ENCODE assay signal across 8 cellular contexts in genomic region chr10:34816067-34817002, GRCh38.
DNase-seq lines count a peak whose midpoint lies in the region; ATAC-seq lines count a peak whose summit lies in the region.

No MANE protein-coding gene starts in this region.

- peaks cover 16% of the 10 kb centered on the region for H3K4me1 ChIP-seq in iPS-18a (ENCODE audit: control insufficient read depth, low read depth, low read length)

- no peak overlapping the region for H3K27ac ChIP-seq in iPS-18a (ENCODE audit: low read length)

- no peaks in the 10 kb centered on the region for H3K9me3 Mint-ChIP-seq in stimulated activated naive CD8-positive, alpha-beta T cell treated with anti-CD3 and anti-CD28 coated beads, Interleukin-15, Interleukin-2, amounts not matched to agents 100 ng/mL and 50 ng/mL, for 24 hours
- H3K9me3 Mint-ChIP-seq in activated naive CD8-positive, alpha-beta T cell treated with anti-CD3 and anti-CD28 coated beads, Interleukin-2, amount 50 U/mL, for 24 hours = no peaks in the 10 kb centered on the region
- H3K9me3 Mint-ChIP-seq in stimulated activated memory B cell treated with anti-CD40 and anti-IgM and Interleukin-4, amounts not matched to agents 10 μg/mL and 1 μg/mL and 100 μg/mL, for 72 hours = peaks cover under 1% of the 10 kb centered on the region

- no peak for ATAC-seq in stimulated activated naive CD8-positive, alpha-beta T cell treated with anti-CD3 and anti-CD28 coated beads, Interleukin-15, Interleukin-2, amounts not matched to agents 100 U/mL and 50 U/mL, for 24 hours
- no peak for ATAC-seq in activated naive CD8-positive, alpha-beta T cell treated with anti-CD3 and anti-CD28 coated beads, Interleukin-2, amount 50 U/mL, for 24 hours
- no peak for ATAC-seq in stimulated activated memory B cell treated with anti-CD40 and anti-IgM and Interleukin-4, amounts not matched to agents 10 μg/mL and 1 μg/mL and 100 μg/mL, for 72 hours
- ATAC-seq in HG02938 (IDR thresholded peaks at IDR 0.05; ENCODE audit: unreplicated experiment) (no peak), GM21529 (IDR thresholded peaks at IDR 0.05; ENCODE audit: unreplicated experiment) (no peak)

- H3K4me1 Mint-ChIP-seq in stimulated activated naive CD8-positive, alpha-beta T cell treated with anti-CD3 and anti-CD28 coated beads, Interleukin-15, Interleukin-2, amounts not matched to agents 100 ng/mL and 50 ng/mL, for 24 hours (ENCODE audit: low read depth) = peaks cover 7% of the 10 kb centered on the region
- H3K4me1 Mint-ChIP-seq in activated naive CD8-positive, alpha-beta T cell treated with anti-CD3 and anti-CD28 coated beads, Interleukin-2, amount 50 U/mL, for 24 hours = peaks cover 12% of the 10 kb centered on the region
- H3K4me1 Mint-ChIP-seq in stimulated activated memory B cell treated with anti-CD40 and anti-IgM and Interleukin-4, amounts not matched to agents 10 μg/mL and 1 μg/mL and 100 μg/mL, for 72 hours = peaks cover 11% of the 10 kb centered on the region

- peaks cover 55% of the 10 kb centered on the region for H3K27me3 Mint-ChIP-seq in stimulated activated naive CD8-positive, alpha-beta T cell treated with anti-CD3 and anti-CD28 coated beads, Interleukin-15, Interleukin-2, amounts not matched to agents 100 ng/mL and 50 ng/mL, for 24 hours
- H3K27me3 Mint-ChIP-seq in activated naive CD8-positive, alpha-beta T cell treated with anti-CD3 and anti-CD28 coated beads, Interleukin-2, amount 50 U/mL, for 24 hours = peaks cover 53% of the 10 kb centered on the region
- peaks cover 48% of the 10 kb centered on the region for H3K27me3 Mint-ChIP-seq in stimulated activated memory B cell treated with anti-CD40 and anti-IgM and Interleukin-4, amounts not matched to agents 10 μg/mL and 1 μg/mL and 100 μg/mL, for 72 hours

- peaks cover 31% of the 10 kb centered on the region for H3K27me3 ChIP-seq in iPS-18a (ENCODE audit: control insufficient read depth, insufficient read depth, low read length)

- H3K27ac Mint-ChIP-seq in stimulated activated naive CD8-positive, alpha-beta T cell treated with anti-CD3 and anti-CD28 coated beads, Interleukin-15, Interleukin-2, amounts not matched to agents 100 ng/mL and 50 ng/mL, for 24 hours = no peak overlapping the region
- no peak overlapping the region for H3K27ac Mint-ChIP-seq in activated naive CD8-positive, alpha-beta T cell treated with anti-CD3 and anti-CD28 coated beads, Interleukin-2, amount 50 U/mL, for 24 hours
- H3K27ac Mint-ChIP-seq in stimulated activated memory B cell treated with anti-CD40 and anti-IgM and Interleukin-4, amounts not matched to agents 10 μg/mL and 1 μg/mL and 100 μg/mL, for 72 hours = no peak overlapping the region

- H3K9me3 ChIP-seq in iPS-18a (ENCODE audit: control insufficient read depth, low read depth, low read length) = no peaks in the 10 kb centered on the region

- H3K4me3 Mint-ChIP-seq in stimulated activated naive CD8-positive, alpha-beta T cell treated with anti-CD3 and anti-CD28 coated beads, Interleukin-15, Interleukin-2, amounts not matched to agents 100 ng/mL and 50 ng/mL, for 24 hours = peak overlapping the region; percentile 61
- H3K4me3 Mint-ChIP-seq in activated naive CD8-positive, alpha-beta T cell treated with anti-CD3 and anti-CD28 coated beads, Interleukin-2, amount 50 U/mL, for 24 hours = peak overlapping the region; percentile 42
- H3K4me3 Mint-ChIP-seq in stimulated activated memory B cell treated with anti-CD40 and anti-IgM and Interleukin-4, amounts not matched to agents 10 μg/mL and 1 μg/mL and 100 μg/mL, for 72 hours = peak overlapping the region; percentile 62

- H3K36me3 Mint-ChIP-seq in stimulated activated naive CD8-positive, alpha-beta T cell treated with anti-CD3 and anti-CD28 coated beads, Interleukin-15, Interleukin-2, amounts not matched to agents 100 ng/mL and 50 ng/mL, for 24 hours (ENCODE audit: low read depth) = no peaks in the 10 kb centered on the region
- no peaks in the 10 kb centered on the region for H3K36me3 Mint-ChIP-seq in activated naive CD8-positive, alpha-beta T cell treated with anti-CD3 and anti-CD28 coated beads, Interleukin-2, amount 50 U/mL, for 24 hours (ENCODE audit: low read depth)
- no peaks in the 10 kb centered on the region for H3K36me3 Mint-ChIP-seq in stimulated activated memory B cell treated with anti-CD40 and anti-IgM and Interleukin-4, amounts not matched to agents 10 μg/mL and 1 μg/mL and 100 μg/mL, for 72 hours

- H3K4me3 ChIP-seq in iPS-18a (ENCODE audit: low read length) = peak overlapping the region; percentile 86

- DNase-seq in stimulated activated naive CD8-positive, alpha-beta T cell treated with anti-CD3 and anti-CD28 coated beads, Interleukin-15, Interleukin-2, amounts not matched to agents 100 U/mL and 50 U/mL, for 24 hours = no peak
- peak; percentile 3 for DNase-seq in activated naive CD8-positive, alpha-beta T cell treated with anti-CD3 and anti-CD28 coated beads, Interleukin-2, amount 50 U/mL, for 24 hours
- DNase-seq in GDM1 (lab: John Stamatoyannopoulos, UW) = no peak

- H3K9ac ChIP-seq in iPS-18a (ENCODE audit: low read length) = peak overlapping the region; percentile 58

- no peaks in the 10 kb centered on the region for H3K36me3 ChIP-seq in iPS-18a (ENCODE audit: control insufficient read depth, low read depth, low read length)
